Comparison of ENCODE assay signal across 8 cellular contexts in genomic region chr22:31749636-31750364, GRCh38. TPM values are rescaled to one million over a fixed set of nuclear protein-coding genes. Genes with fewer than 3 reads are reported as not detected.
DNase-seq lines count a peak whose midpoint lies in the region; ATAC-seq and TF ChIP-seq lines count a peak whose summit lies in the region.

Gene PRR14L (minus strand): TSS chr22:31750132. CDS start chr22:31738860, 11,272 bp downstream.

- peaks cover 49% of the 10 kb centered on the region for H3K79me2 ChIP-seq in MM.1S (ENCODE audit: low read length)

- DNase-seq in HAP-1 (ENCODE audit: low spot score in 2 of 2) (peak; percentile 92 to 99), MM.1S (peak; percentile 97), SHP77 treated with DMSO at 0.1 percent for 48 hours (lab: John Stamatoyannopoulos, UW) (peak; percentile 80), fibroblast of pulmonary artery (ENCODE audit: low read depth) (peak; percentile 94)
- peak; percentile 100 for DNase-seq in activated effector memory CD4-positive, alpha-beta T cell treated with anti-CD3 and anti-CD28 coated beads, Interleukin-2, amount 50 U/mL, for 16 hours
- peak; percentile 99 for DNase-seq in natural killer cell treated with Interleukin-12 subunit alpha and Interleukin-12 subunit beta and Interleukin-15 and Interleukin-18, amount 100 ng/mL, for 72 hours (ENCODE audit: low spot score)
- peak; percentile 96 for DNase-seq in stimulated activated naive CD4-positive, alpha-beta T cell treated with Interleukin-2 at 50 U/mL for 16 hours (lab: John Stamatoyannopoulos, UW)

- H3K27me3 ChIP-seq in HAP-1 (ENCODE audit: low read depth) (no peaks in the 10 kb centered on the region), MM.1S (replicated peaks; ENCODE audit: insufficient read depth, low read length) (no peaks in the 10 kb centered on the region)

- H3K4me3 ChIP-seq in HAP-1: peak within 1 kb of the TSS; percentile 91
- peak within 1 kb of the TSS; percentile 79 for H3K4me3 ChIP-seq in MM.1S (ENCODE audit: low read length)
- H3K4me3 ChIP-seq in fibroblast of pulmonary artery (replicated peaks; ENCODE audit: low read depth, low read length): peak within 1 kb of the TSS; percentile 92

- H3K4me3 Mint-ChIP-seq in natural killer cell treated with Interleukin-12 subunit alpha and Interleukin-12 subunit beta and Interleukin-15 and Interleukin-18, amount 100 ng/mL, for 72 hours: peak within 1 kb of the TSS; percentile 97

- peak within 1 kb of the TSS; percentile 93 for H3K4me2 ChIP-seq in MM.1S (ENCODE audit: low read depth, low read length)

- H2AFZ ChIP-seq in MM.1S (ENCODE audit: low read length): peak within 1 kb of the TSS; percentile 93

- TF ChIP-seq CTCF in MM.1S (IDR thresholded peaks at IDR 0.05; ENCODE audit: low read length): no peak
- no peak for TF ChIP-seq CTCF in fibroblast of pulmonary artery (IDR thresholded peaks at IDR 0.05; ENCODE audit: low read length, missing control alignments)

- no peaks in the 10 kb centered on the region for H4K20me1 ChIP-seq in MM.1S (ENCODE audit: insufficient read depth, low read length)

- H3K9me3 ChIP-seq in ES-I3 (ENCODE audit: control insufficient read depth, insufficient read depth, low read length) (no peaks in the 10 kb centered on the region), HAP-1 (no peaks in the 10 kb centered on the region), MM.1S (replicated peaks; ENCODE audit: insufficient read depth, low read length) (no peaks in the 10 kb centered on the region)

- peak within 1 kb of the TSS; percentile 98 for H3K9ac ChIP-seq in ES-I3 (ENCODE audit: low read depth, low read length)
- H3K9ac ChIP-seq in MM.1S (ENCODE audit: low read length): peak within 1 kb of the TSS; percentile 88

- in situ Hi-C loops in HAP-1 (cut with MboI; ENCODE audit: low sequenced_read_pairs): loop anchor here (10.0 kb wide), 1 partner anchor 195 kb away; the partner anchor contains the start of gene YWHAH

- H3K9me2 ChIP-seq in MM.1S (replicated peaks; ENCODE audit: insufficient read depth, low read length): no peaks in the 10 kb centered on the region

- H3K4me1 ChIP-seq in ES-I3 (ENCODE audit: insufficient read depth, low read length) (peaks cover 25% of the 10 kb centered on the region), HAP-1 (peaks cover 34% of the 10 kb centered on the region), MM.1S (ENCODE audit: low read length) (peaks cover 8% of the 10 kb centered on the region)

- H3F3A ChIP-seq in MM.1S (ENCODE audit: insufficient read depth, low read length): peaks cover 9% of the 10 kb centered on the region; the same call in 1 of the 2 replicates

- H3K4me1 Mint-ChIP-seq in natural killer cell treated with Interleukin-12 subunit alpha and Interleukin-12 subunit beta and Interleukin-15 and Interleukin-18, amount 100 ng/mL, for 72 hours (ENCODE audit: low read depth in 2 of 2): peaks cover 42 to 45% of the 10 kb centered on the region in 2 donors

- H3K27me3 Mint-ChIP-seq in natural killer cell treated with Interleukin-12 subunit alpha and Interleukin-12 subunit beta and Interleukin-15 and Interleukin-18, amount 100 ng/mL, for 72 hours: no peaks in the 10 kb centered on the region

- peak within 1 kb of the TSS; percentile 81 to 93 for H3K27ac Mint-ChIP-seq in natural killer cell treated with Interleukin-12 subunit alpha and Interleukin-12 subunit beta and Interleukin-15 and Interleukin-18, amount 100 ng/mL, for 72 hours

- ATAC-seq in natural killer cell treated with Interleukin-12 subunit alpha and Interleukin-12 subunit beta and Interleukin-15 and Interleukin-18, amount 100 ng/mL, for 72 hours: peak; percentile 87 to 92

- peak within 1 kb of the TSS; percentile 74; the same call in 1 of the 2 replicates for H3K27ac ChIP-seq in MM.1S (ENCODE audit: low read length)

- H3K36me3 ChIP-seq in ES-I3 (ENCODE audit: insufficient read depth, low read length) (no peaks in the 10 kb centered on the region), HAP-1 (replicated peaks) (peaks cover 5% of the 10 kb centered on the region), MM.1S (replicated peaks; ENCODE audit: insufficient read depth, low read length) (no peaks in the 10 kb centered on the region)

- H3K36me3 Mint-ChIP-seq in natural killer cell treated with Interleukin-12 subunit alpha and Interleukin-12 subunit beta and Interleukin-15 and Interleukin-18, amount 100 ng/mL, for 72 hours: peaks cover 7% of the 10 kb centered on the region

- H3K9me3 Mint-ChIP-seq in natural killer cell treated with Interleukin-12 subunit alpha and Interleukin-12 subunit beta and Interleukin-15 and Interleukin-18, amount 100 ng/mL, for 72 hours: no peaks in the 10 kb centered on the region

RNA-seq across cellular contexts. Expression of gene PRR14L, which starts in this region (rescaled TPM):
- total RNA-seq in natural killer cell treated with Interleukin-12 subunit alpha and Interleukin-12 subunit beta and Interleukin-15 and Interleukin-18, amount 100 ng/mL, for 72 hours: 10 to 100 TPM; 80.4 to 99.0 TPM

Comparison
In these comparisons a context has a peak if more than half of its experiments do, and no peak if none do; other contexts are left out.
1. Peak in every context shown above with its lines: DNase-seq, ATAC-seq, H3K4me3 ChIP-seq and H3K27ac ChIP-seq.